In the genomic region with DNA sequence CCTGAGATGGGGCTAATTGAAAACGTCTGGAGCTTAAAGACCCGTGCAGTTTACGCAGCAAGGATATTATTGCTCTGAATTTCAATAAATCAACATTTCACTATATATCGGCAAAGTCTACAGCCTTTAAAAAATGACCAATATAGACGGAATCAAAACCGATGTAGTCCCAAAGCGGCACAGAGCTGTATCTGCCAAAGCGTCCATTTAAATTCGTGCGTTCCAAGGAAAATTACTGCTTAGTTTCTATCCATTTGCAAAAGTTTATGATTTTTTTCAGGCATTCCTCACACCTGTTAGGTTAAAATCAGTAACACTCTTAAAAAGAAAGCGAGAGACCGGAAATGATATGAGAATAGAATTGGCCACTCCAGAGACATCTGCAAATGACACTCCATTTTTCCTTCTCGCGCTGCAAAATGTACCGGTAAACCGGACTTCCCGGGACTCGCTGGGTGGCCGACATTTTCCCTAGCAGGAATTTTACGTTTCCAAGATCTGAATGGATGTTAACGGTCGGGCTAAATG, we compare ENCODE assay signal across 9 cellular contexts. TPM values are rescaled to one million over a fixed set of nuclear protein-coding genes. Genes with fewer than 3 reads are reported as not detected.
A peak's percentile ranks its signal among the peaks of the same experiment; 100 is the strongest.
DNase-seq lines count a peak whose midpoint lies in the region; ATAC-seq, FAIRE-seq and TF ChIP-seq lines count a peak whose summit lies in the region.
"Had no signal": no experiment of that assay in that cellular context is flagged by ENCODE, and none has a peak within 500 bp of the region (broad histone marks: within the 10 kb centered on the region; RNA-seq: fewer than 3 reads in every experiment).

No MANE protein-coding gene starts in this region.

- TF ChIP-seq EP300 in upper lobe of left lung (IDR thresholded peaks at IDR 0.05): no peak

- no peak for DNase-seq in CD8-positive, alpha-beta T cell
- DNase-seq in NCI-H1417 (lab: John Stamatoyannopoulos, UW) (peak in 2 of 3 experiments; percentile 77 to 93), cardiac fibroblast (ENCODE audit: low read depth in 2 of 2) (no peak), lower lobe of right lung (no peak), upper lobe of left lung (no peak), RCC 7860 (ENCODE audit: low spot score) (no peak)

- peak overlapping the region; percentile 97 for H3K27ac ChIP-seq in CD8-positive, alpha-beta T cell (ENCODE audit: low read depth, low read length)
- H3K27ac ChIP-seq in lower lobe of right lung (peak overlapping the region; percentile 99), upper lobe of left lung (peak overlapping the region; percentile 96 to 98 (median 98))

- peak overlapping the region; percentile 95 for H3K4me3 ChIP-seq in CD8-positive, alpha-beta T cell (ENCODE audit: low read depth, low read length)
- H3K4me3 ChIP-seq in cardiac fibroblast (replicated peaks in 1 of 2; ENCODE audit: low read depth in 2 of 2, low read length in 2 of 2): peak overlapping the region; percentile 69 to 93
- H3K4me3 ChIP-seq in lower lobe of right lung: peak overlapping the region; percentile 87
- H3K4me3 ChIP-seq in upper lobe of left lung: peak overlapping the region; percentile 69 to 85 (median 78)

- peak; percentile 18 for ATAC-seq in CD8-positive, alpha-beta T cell
- ATAC-seq in GM21528 (IDR thresholded peaks at IDR 0.05; ENCODE audit: low FRiP score, unreplicated experiment) (peak; percentile 21), lower lobe of right lung (peak; percentile 8 to 35), upper lobe of left lung (ENCODE audit: low FRiP score in 2 of 2) (peak in 1 of 2 donors; percentile 31), HG02973 (IDR thresholded peaks at IDR 0.05; ENCODE audit: unreplicated experiment) (no peak)

- FAIRE-seq in RCC 7860 (lab: Jason Lieb, UNC): no peak

- H3K9me3 ChIP-seq in CD8-positive, alpha-beta T cell (ENCODE audit: low read length): no peaks in the 10 kb centered on the region
- H3K9me3 ChIP-seq in lower lobe of right lung (no peaks in the 10 kb centered on the region), upper lobe of left lung (no peaks in the 10 kb centered on the region)

- 6 to 10% methylated on average over 20 to 22 of the region's 22 CpGs for WGBS in upper lobe of left lung, 2 donors

- TF ChIP-seq CTCF in CD8-positive, alpha-beta T cell (IDR thresholded peaks at IDR 0.05): no peak
- no peak for TF ChIP-seq CTCF in cardiac fibroblast (IDR thresholded peaks at IDR 0.05; ENCODE audit: low read depth, low read length)
- TF ChIP-seq CTCF in lower lobe of right lung (IDR thresholded peaks at IDR 0.05): no peak
- TF ChIP-seq CTCF in upper lobe of left lung (IDR thresholded peaks at IDR 0.05): no peak

- POLR2A ChIA-PET in CD8-positive, alpha-beta T cell (lab: Charles Lee): interaction anchor here (0.7 to 4.4 kb wide), 29 partner anchors 10 to 845 kb away, joined by 3 to 139 read pairs (median 8); a partner anchor contains a TSS

- peaks cover 32% of the 10 kb centered on the region for H3K4me1 ChIP-seq in CD8-positive, alpha-beta T cell (ENCODE audit: insufficient read depth, low read length)
- H3K4me1 ChIP-seq in lower lobe of right lung (peaks cover 29% of the 10 kb centered on the region), upper lobe of left lung (peaks cover 31 to 39% (median 31%) of the 10 kb centered on the region in 4 donors)

- no peaks in the 10 kb centered on the region for H3K27me3 Mint-ChIP-seq in CD8-positive, alpha-beta T cell (ENCODE audit: low read depth)

- intact Hi-C loops in CD8-positive, alpha-beta T cell (cut with DNase I, micrococcal nuclease): loop anchor here (1.0 to 5.0 kb wide), 9 partner anchors 10 to 1195 kb away; a partner anchor contains a TSS
- intact Hi-C loops in lower lobe of right lung (cut with DNase I): no loop called here

- H3K27ac Mint-ChIP-seq in CD8-positive, alpha-beta T cell: peak overlapping the region; percentile 99

- H3K36me3 ChIP-seq in CD8-positive, alpha-beta T cell (ENCODE audit: insufficient read depth, low read length): peaks cover 33% of the 10 kb centered on the region
- H3K36me3 ChIP-seq in lower lobe of right lung: peaks cover 35% of the 10 kb centered on the region
- peaks cover 28 to 34% (median 30%) of the 10 kb centered on the region in 4 donors for H3K36me3 ChIP-seq in upper lobe of left lung

- CTCF ChIA-PET in CD8-positive, alpha-beta T cell (lab: Charles Lee): interaction anchor here (0.6 to 1.6 kb wide), 3 partner anchors 59 to 285 kb away, joined by 3 to 5 read pairs (median 3); no protein-coding TSS in a partner anchor

- no peak for TF ChIP-seq POLR2A in upper lobe of left lung (IDR thresholded peaks at IDR 0.05)

- no peaks in the 10 kb centered on the region for H3K27me3 ChIP-seq in CD8-positive, alpha-beta T cell (ENCODE audit: insufficient read depth, low read length)
- H3K27me3 ChIP-seq in lower lobe of right lung (ENCODE audit: low read depth) (no peaks in the 10 kb centered on the region), upper lobe of left lung (no peaks in the 10 kb centered on the region)

- peaks cover 48% of the 10 kb centered on the region for H3K36me3 Mint-ChIP-seq in CD8-positive, alpha-beta T cell

- H3K4me3 Mint-ChIP-seq in CD8-positive, alpha-beta T cell: peak overlapping the region; percentile 99

- H3K4me1 Mint-ChIP-seq in CD8-positive, alpha-beta T cell (ENCODE audit: low read depth): peaks cover 46% of the 10 kb centered on the region

- H3K9me3 Mint-ChIP-seq in CD8-positive, alpha-beta T cell: no peaks in the 10 kb centered on the region

RNA-seq across cellular contexts. Expression of a gene that starts 0.8 kb away (rescaled TPM):
- 100 to 1,000 TPM; 934 to 978 TPM for total RNA-seq in CD8-positive, alpha-beta T cell
- total RNA-seq in lower lobe of right lung (424 TPM), upper lobe of left lung (100 to 1,000 TPM; 215 to 409 (median 290) TPM)

RNA-seq across cellular contexts. Expression of a gene that starts 23.7 kb away (rescaled TPM):
- total RNA-seq in CD8-positive, alpha-beta T cell: 10 to 100 TPM; 12.7 to 13.9 TPM
- total RNA-seq in lower lobe of right lung (8.4 TPM), upper lobe of left lung (10 to 100 TPM in 1 of 6 donors, 1 to 10 TPM in 5; 6.0 to 14.9 (median 8.7) TPM)

RNA-seq across cellular contexts. Expression of a gene that starts 59.9 kb away (rescaled TPM):
- not detected for total RNA-seq in CD8-positive, alpha-beta T cell
- not detected for total RNA-seq in lower lobe of right lung
- total RNA-seq in upper lobe of left lung: under 1 TPM in 1 of 6 donors, not detected in 5; 0.20 TPM
- total RNA-seq: M059J had no signal

Comparison
In these comparisons a context has a peak if more than half of its experiments do, and no peak if none do; other contexts are left out.
1. DNase-seq: peak in NCI-H1417 (2 of 3); none in CD8-positive, alpha-beta T cell (0 of 7), cardiac fibroblast (0 of 2), lower lobe of right lung (single experiment), upper lobe of left lung (0 of 2) and RCC 7860 (single experiment).
2. Peak in every context shown above with its lines, with median percentiles within 50 percentile points of each other: H3K27ac ChIP-seq and H3K4me3 ChIP-seq.